In the genomic region with DNA sequence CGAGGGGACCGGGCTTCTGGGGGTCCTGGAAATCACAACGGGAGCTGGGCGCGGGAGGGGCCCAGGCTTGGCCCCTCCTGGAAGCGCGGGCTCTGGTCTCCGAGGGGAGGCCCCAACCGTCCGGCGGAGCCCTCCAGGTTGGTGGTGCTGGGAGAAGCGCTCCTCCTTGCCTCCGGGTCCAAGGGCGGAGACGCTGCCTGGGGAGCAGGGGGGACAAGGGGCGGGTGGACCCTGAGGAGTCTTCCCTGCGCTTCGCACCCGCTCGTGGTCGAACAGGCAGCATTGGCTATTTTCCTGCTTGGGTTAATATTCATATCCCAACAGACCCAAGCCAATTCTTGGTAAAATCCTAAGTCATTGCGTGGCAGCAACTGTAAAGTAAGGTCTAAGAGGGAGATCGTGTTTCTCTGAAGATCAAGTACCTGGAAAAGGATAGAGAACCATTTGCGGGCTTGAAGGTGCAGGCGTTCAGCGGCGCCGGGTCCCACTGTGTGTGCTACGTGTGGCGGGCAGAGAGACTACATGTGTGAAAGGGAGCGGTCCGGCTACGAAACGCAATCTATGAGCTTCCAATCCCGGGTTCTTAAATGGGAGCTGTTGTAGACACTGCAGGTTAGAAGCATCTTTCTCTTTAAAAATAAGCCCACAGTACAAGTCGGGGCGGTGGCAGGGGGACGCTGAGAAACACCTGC, we compare ENCODE assay signal across 22 cellular contexts. TPM values are rescaled to one million over a fixed set of nuclear protein-coding genes. Genes with fewer than 3 reads are reported as not detected.
DNase-seq lines count a peak whose midpoint lies in the region; ATAC-seq, FAIRE-seq and TF ChIP-seq lines count a peak whose summit lies in the region.
"Had no signal": no experiment of that assay in that cellular context is flagged by ENCODE, and none has a peak within 500 bp of the region (broad histone marks: within the 10 kb centered on the region; RNA-seq: fewer than 3 reads in every experiment).

No MANE protein-coding gene starts in this region.

- H3K4me3 Mint-ChIP-seq in mesothelial cell of epicardium = peak overlapping the region; percentile 65
- H3K4me3 Mint-ChIP-seq: activated CD8-positive, alpha-beta memory T cell treated with anti-CD3 and anti-CD28 coated beads, Interleukin-2, amount 10 ng/mL, durations not matched to agents 7 days and 5 days; B cell; IgD-negative memory B cell had no signal

- peaks cover 73% of the 10 kb centered on the region for H3K27me3 Mint-ChIP-seq in mesothelial cell of epicardium (ENCODE audit: low read depth)

- TF ChIP-seq POLR2A in suprapubic skin (IDR thresholded peaks at IDR 0.05) = no peak

- DNase-seq in PC-9 (no peak), epithelial cell of esophagus (ENCODE audit: low read depth) (peak; percentile 9), mesothelial cell of epicardium (ENCODE audit: low spot score in 2 of 2, unreplicated experiment in 2 of 2) (no peak), suprapubic skin (ENCODE audit: low spot score in 2 of 2) (no peak), osteoblast (ENCODE audit: insufficient read length, low spot score, missing footprints) (no peak), D721Med (ENCODE audit: insufficient read length, low spot score) (no peak)
- DNase-seq: activated CD8-positive, alpha-beta memory T cell treated with anti-CD3 and anti-CD28 coated beads, Interleukin-2, amount 10 ng/mL, durations not matched to agents 7 days and 5 days; GDM1; NCI-H2029 treated with DMSO at 0.1 percent for 48 hours; right lobe of liver; substantia nigra; T-helper 9 cell had no signal

- H3K9me2 ChIP-seq in PC-9 (ENCODE audit: insufficient read depth) = no peaks in the 10 kb centered on the region

- POLR2A ChIA-PET in PC-9 (lab: Charles Lee; ENCODE audit: unreplicated experiment) = interaction anchor here (0.6 to 0.7 kb wide), 2 partner anchors 79 to 349 kb away, joined by 3 to 5 read pairs; no protein-coding TSS in a partner anchor

- peaks cover 31% of the 10 kb centered on the region for H3K4me1 Mint-ChIP-seq in mesothelial cell of epicardium
- H3K4me1 Mint-ChIP-seq: activated CD8-positive, alpha-beta memory T cell treated with anti-CD3 and anti-CD28 coated beads, Interleukin-2, amount 10 ng/mL, durations not matched to agents 7 days and 5 days; B cell; IgD-negative memory B cell had no signal

- intact Hi-C loops in PC-9 (cut with micrococcal nuclease; ENCODE audit: unreplicated experiment) = loop anchor here (5.0 kb wide), 1 partner anchor 168 kb away; no protein-coding TSS in a partner anchor

- H3K4me1 ChIP-seq in PC-9 (replicated peaks; ENCODE audit: insufficient read depth) (peaks cover 47% of the 10 kb centered on the region), suprapubic skin (peaks cover 43% of the 10 kb centered on the region), osteoblast (ENCODE audit: insufficient read depth, low read length) (peaks cover 6% of the 10 kb centered on the region)

- H3K4me2 ChIP-seq in PC-9 = peak overlapping the region; percentile 54
- H3K4me2 ChIP-seq in osteoblast (ENCODE audit: insufficient read depth, low read length) = no peak overlapping the region

- ATAC-seq in HG02678 (IDR thresholded peaks at IDR 0.05; ENCODE audit: unreplicated experiment) = no peak
- ATAC-seq: activated CD8-positive, alpha-beta memory T cell treated with anti-CD3 and anti-CD28 coated beads, Interleukin-2, amount 10 ng/mL, durations not matched to agents 7 days and 5 days; GM12878 had no signal

- no peaks in the 10 kb centered on the region for H3K36me3 Mint-ChIP-seq in mesothelial cell of epicardium
- H3K36me3 Mint-ChIP-seq: activated CD8-positive, alpha-beta memory T cell treated with anti-CD3 and anti-CD28 coated beads, Interleukin-2, amount 10 ng/mL, durations not matched to agents 7 days and 5 days; IgD-negative memory B cell had no signal

- H3K9me3 ChIP-seq in PC-9 (ENCODE audit: insufficient read depth, low read depth) = no peaks in the 10 kb centered on the region
- no peaks in the 10 kb centered on the region for H3K9me3 ChIP-seq in suprapubic skin
- H3K9me3 ChIP-seq in osteoblast (ENCODE audit: low read depth, low read length) = no peaks in the 10 kb centered on the region
- H3K9me3 ChIP-seq: neutrophil, right lobe of liver had no signal

- no peak overlapping the region for H3K4me3 ChIP-seq in PC-9
- peak overlapping the region; percentile 21 for H3K4me3 ChIP-seq in epithelial cell of esophagus (ENCODE audit: low read length)
- H3K4me3 ChIP-seq in suprapubic skin = peak overlapping the region; percentile 45
- no peak overlapping the region for H3K4me3 ChIP-seq in osteoblast (ENCODE audit: insufficient read depth, low read length)
- H3K4me3 ChIP-seq: GM12878, right lobe of liver had no signal

- H3K36me3 ChIP-seq in PC-9 (ENCODE audit: low read depth) (no peaks in the 10 kb centered on the region), suprapubic skin (no peaks in the 10 kb centered on the region), osteoblast (ENCODE audit: insufficient read depth, low read length) (no peaks in the 10 kb centered on the region)
- H3K36me3 ChIP-seq: neutrophil, right lobe of liver had no signal

- H3K9me3 Mint-ChIP-seq in mesothelial cell of epicardium = no peaks in the 10 kb centered on the region
- H3K9me3 Mint-ChIP-seq: IgD-negative memory B cell had no signal

- H3K27ac Mint-ChIP-seq in mesothelial cell of epicardium = no peak overlapping the region
- H3K27ac Mint-ChIP-seq: activated CD8-positive, alpha-beta memory T cell treated with anti-CD3 and anti-CD28 coated beads, Interleukin-2, amount 10 ng/mL, durations not matched to agents 7 days and 5 days; B cell had no signal

- CTCF ChIA-PET in PC-9 (lab: Charles Lee) = interaction anchor here (1.1 kb wide), 1 partner anchor 73 kb away, joined by 3 read pairs; no protein-coding TSS in a partner anchor

- TF ChIP-seq CTCF in PC-9 (conservative IDR thresholded peaks at IDR 0.05) = no peak
- no peak for TF ChIP-seq CTCF in epithelial cell of esophagus (IDR thresholded peaks at IDR 0.05; ENCODE audit: insufficient read depth, low read depth, low read length, missing control alignments)
- TF ChIP-seq CTCF in mesothelial cell of epicardium (IDR thresholded peaks at IDR 0.05; ENCODE audit: unreplicated experiment) = no peak
- no peak for TF ChIP-seq CTCF in suprapubic skin (IDR thresholded peaks at IDR 0.05)
- TF ChIP-seq CTCF in osteoblast (IDR thresholded peaks at IDR 0.05; ENCODE audit: extremely low read depth, low read depth, low read length) = no peak
- TF ChIP-seq CTCF in D721Med (IDR thresholded peaks at IDR 0.05; ENCODE audit: insufficient read depth, missing control alignments) = no peak

- H3K79me2 ChIP-seq in PC-9 (ENCODE audit: low read depth) (no peaks in the 10 kb centered on the region), osteoblast (ENCODE audit: insufficient read depth, low read length) (no peaks in the 10 kb centered on the region)

- TSS peak; percentile 26 for BruUV-seq in PC-9 (replicated peaks; lab: Mats Ljungman, UMichigan)

- H3K27me3 ChIP-seq in PC-9 (ENCODE audit: insufficient read depth, low read depth) = no peaks in the 10 kb centered on the region
- H3K27me3 ChIP-seq in suprapubic skin = peaks cover 36% of the 10 kb centered on the region
- H3K27me3 ChIP-seq in osteoblast (ENCODE audit: insufficient read depth, low read length) = peaks cover 54% of the 10 kb centered on the region
- H3K27me3 ChIP-seq: right lobe of liver had no signal

- H2AFZ ChIP-seq in PC-9 (no peak overlapping the region), osteoblast (ENCODE audit: low read length) (no peak overlapping the region)

- no peak for TF ChIP-seq EP300 in suprapubic skin (IDR thresholded peaks at IDR 0.05)

- FAIRE-seq in D721Med (lab: Jason Lieb, UNC) = no peak
- FAIRE-seq: endometrium, frontal cortex, GM12878 had no signal

- no peaks in the 10 kb centered on the region for H4K20me1 ChIP-seq in PC-9 (ENCODE audit: insufficient read depth)
- no peaks in the 10 kb centered on the region for H4K20me1 ChIP-seq in osteoblast (ENCODE audit: insufficient read depth, low read length)

- H3K27ac ChIP-seq in PC-9 (peak overlapping the region; percentile 97), suprapubic skin (peak overlapping the region; percentile 52), osteoblast (ENCODE audit: low read depth, low read length) (no peak overlapping the region)
- H3K27ac ChIP-seq: neutrophil, right lobe of liver, SK-N-MC had no signal

- H3F3A ChIP-seq in PC-9 (ENCODE audit: insufficient read depth, low read depth) = peaks cover 36% of the 10 kb centered on the region

- 72% methylated on average over 21 of the region's 38 CpGs for WGBS in suprapubic skin

RNA-seq across cellular contexts. Expression of gene CIDEA, which starts 0.8 kb away (rescaled TPM):
- not detected in 2 replicates for total RNA-seq in PC-9 (2021)
- not detected in 3 replicates for total RNA-seq in mesothelial cell of epicardium
- total RNA-seq in suprapubic skin = 10 to 100 TPM; 17.5 to 72.2 (median 36.4) TPM
- not detected in 2 replicates for total RNA-seq in osteoblast
- total RNA-seq: activated CD8-positive, alpha-beta memory T cell treated with anti-CD3 and anti-CD28 coated beads, Interleukin-2, amount 10 ng/mL, durations not matched to agents 7 days and 5 days; B cell; cerebellum; GM12878; OCI-LY7; right lobe of liver had no signal

RNA-seq across cellular contexts. Expression of gene TUBB6, which starts 53.1 kb away (rescaled TPM):
- total RNA-seq in PC-9 (2021) (42.2 and 47.9 TPM in 2 replicates), mesothelial cell of epicardium (53.1 to 57.5 TPM (median 55.0 TPM) in 3 replicates), suprapubic skin (100 to 1,000 TPM; 211 to 298 (median 220) TPM), osteoblast (312 and 425 TPM in 2 replicates)
- total RNA-seq: OCI-LY7 had no signal

Comparison
In these comparisons a context has a peak if more than half of its experiments do, and no peak if none do; other contexts are left out.
1. H3K4me3 ChIP-seq: peak in epithelial cell of esophagus (single experiment) and suprapubic skin (single experiment); none in PC-9 (single experiment) and osteoblast (single experiment).
2. RNA of gene CIDEA, which starts 0.8 kb away (total RNA-seq): 17.5 to 72.2 TPM in suprapubic skin; not detected in PC-9, not detected in mesothelial cell of epicardium and not detected in osteoblast; every median in the first group is over 10 times any median in the second.